Comparison of ENCODE assay signal across 10 cellular contexts in genomic region chr4:87690947-87691346, GRCh38. TPM values are rescaled to one million over a fixed set of nuclear protein-coding genes. Genes with fewer than 3 reads are reported as not detected.
"Had no signal": no experiment of that assay in that cellular context is flagged by ENCODE, and none has a peak within 500 bp of the region (broad histone marks: within the 10 kb centered on the region; RNA-seq: fewer than 3 reads in every experiment).

No MANE protein-coding gene starts in this region.

RNA-seq across cellular contexts. Expression of gene DMP1, which starts 40.9 kb away (rescaled TPM):
- total RNA-seq: OCI-LY7, PC-3, PC-9, Peyer's patch, Right ventricle myocardium inferior, Right ventricle myocardium superior, RPMI7951, SJSA1, SK-MEL-5 had no signal
- polyA plus RNA-seq: SK-N-SH had no signal
